Comparison of ENCODE assay signal across 27 cellular contexts in genomic region chr13:48349525-48349924, GRCh38. TPM values are rescaled to one million over a fixed set of nuclear protein-coding genes. Genes with fewer than 3 reads are reported as not detected.
DNase-seq lines count a peak whose midpoint lies in the region; ATAC-seq, FAIRE-seq and TF ChIP-seq lines count a peak whose summit lies in the region.
"Had no signal": no experiment of that assay in that cellular context is flagged by ENCODE, and none has a peak within 500 bp of the region (broad histone marks: within the 10 kb centered on the region; RNA-seq: fewer than 3 reads in every experiment).

No MANE protein-coding gene starts in this region.

- no peak overlapping the region for H3K27ac ChIP-seq in kidney (ENCODE audit: low read depth in 2 of 2, low read length in 2 of 2)
- no peak overlapping the region for H3K27ac ChIP-seq in CD8-positive, alpha-beta memory T cell (ENCODE audit: low read depth, low read length)
- H3K27ac ChIP-seq: 22Rv1; A549; BLaER1 treated with 17β-estradiol and CSF1 and Interleukin-3, amounts not matched to agents 10 nM and 100 nM; C4-2B had no signal

- intact Hi-C loops in kidney (cut with DNase I), result no loop called here
- intact Hi-C loops in lower leg skin (cut with DNase I; ENCODE audit: low total_unique reads), result loop anchor here (5.0 kb wide), 1 partner anchor 1448 kb away; no protein-coding TSS in a partner anchor

- H3K4me1 ChIP-seq in kidney (ENCODE audit: control insufficient read depth in 1 of 2, insufficient read depth in 1 of 2, low read depth in 1 of 2, low read length in 2 of 2), result no peaks in the 10 kb centered on the region
- no peaks in the 10 kb centered on the region for H3K4me1 ChIP-seq in CD8-positive, alpha-beta memory T cell (ENCODE audit: insufficient read depth, low read length)
- H3K4me1 ChIP-seq: A549; BLaER1 treated with 17β-estradiol and CSF1 and Interleukin-3, amounts not matched to agents 10 nM and 100 nM had no signal

- H3K27ac Mint-ChIP-seq in CD8-positive, alpha-beta memory T cell, result no peak overlapping the region
- H3K27ac Mint-ChIP-seq: B cell; CD4-positive, alpha-beta T cell; CD8-positive, alpha-beta T cell had no signal

- peaks cover 0 to 4% of the 10 kb centered on the region in 2 donors for H3K9me3 ChIP-seq in kidney (ENCODE audit: control insufficient read depth in 1 of 2, low read length in 2 of 2)
- no peaks in the 10 kb centered on the region for H3K9me3 ChIP-seq in CD8-positive, alpha-beta memory T cell (ENCODE audit: low read length)

- peaks cover 49 to 73% (median 59%) of the 10 kb centered on the region in 3 donors for H3K36me3 Mint-ChIP-seq in CD8-positive, alpha-beta memory T cell

- H3K36me3 ChIP-seq in kidney (ENCODE audit: control insufficient read depth in 1 of 2, insufficient read depth in 2 of 2, low read length in 2 of 2), result peaks cover 0 to 4% of the 10 kb centered on the region in 2 donors
- H3K36me3 ChIP-seq in CD8-positive, alpha-beta memory T cell (ENCODE audit: insufficient read depth, low read length), result peaks cover 6% of the 10 kb centered on the region

- H3K4me3 ChIP-seq in kidney (ENCODE audit: low read length in 2 of 2), result no peak overlapping the region
- H3K4me3 ChIP-seq in lower leg skin (ENCODE audit: low read depth, poor library complexity, severe bottlenecking), result no peak overlapping the region
- no peak overlapping the region for H3K4me3 ChIP-seq in CD8-positive, alpha-beta memory T cell (ENCODE audit: low read length)
- H3K4me3 ChIP-seq: A549; BLaER1 treated with 17β-estradiol and CSF1 and Interleukin-3, amounts not matched to agents 10 nM and 100 nM; GM12878 had no signal

- no peak overlapping the region for H3K4me3 Mint-ChIP-seq in CD8-positive, alpha-beta memory T cell
- H3K4me3 Mint-ChIP-seq: B cell; CD4-positive, alpha-beta T cell; CD8-positive, alpha-beta T cell had no signal

- peaks cover 17 to 33% (median 22%) of the 10 kb centered on the region in 5 donors for H3K9me3 Mint-ChIP-seq in CD8-positive, alpha-beta memory T cell

- H3K9ac ChIP-seq in kidney (ENCODE audit: low read length in 2 of 2), result no peak overlapping the region
- H3K9ac ChIP-seq: BLaER1 treated with 17β-estradiol and CSF1 and Interleukin-3, amounts not matched to agents 10 nM and 100 nM had no signal

- ATAC-seq in HG03039 (IDR thresholded peaks at IDR 0.05; ENCODE audit: unreplicated experiment), result no peak
- ATAC-seq: A549; CD8-positive, alpha-beta T cell; GM12878 had no signal

- no peaks in the 10 kb centered on the region for H3K27me3 ChIP-seq in CD8-positive, alpha-beta memory T cell (ENCODE audit: insufficient read depth, low read length, poor library complexity, severe bottlenecking)
- H3K27me3 ChIP-seq: BLaER1 treated with 17β-estradiol and CSF1 and Interleukin-3, amounts not matched to agents 10 nM and 100 nM had no signal

- CTCF ChIA-PET in CD8-positive, alpha-beta memory T cell (lab: Charles Lee), result no interaction called here

- POLR2A ChIA-PET in CD8-positive, alpha-beta memory T cell (lab: Charles Lee), result no interaction called here

- TF ChIP-seq POLR2A in lower leg skin (IDR thresholded peaks at IDR 0.05), result no peak

- WGBS in lower leg skin, 2 donors, result 95 to 96% methylated on average over 2 of the region's 2 CpGs

- DNase-seq in GM18507 (ENCODE audit: extremely low spot score, insufficient read length, low read depth) (no peak), frontal cortex (ENCODE audit: low spot score in 2 of 2) (no peak), kidney (no peak), kidney glomerular epithelial cell (lab: John Stamatoyannopoulos, UW) (no peak), lower leg skin (ENCODE audit: low spot score in 2 of 2) (no peak)
- no peak for DNase-seq in CD8-positive, alpha-beta memory T cell
- DNase-seq: AML-193; CD4-positive, alpha-beta T cell; CD8-positive, alpha-beta T cell; COR-L47; DMS 273 treated with DMSO at 0.1 percent for 48 hours; DMS153; DMS53; DMS79; DND-41; EL; GDM1 had no signal

- H3K27me3 Mint-ChIP-seq in CD8-positive, alpha-beta memory T cell, result no peaks in the 10 kb centered on the region
- H3K27me3 Mint-ChIP-seq: B cell; CD4-positive, alpha-beta T cell had no signal

- peak; percentile 56 for FAIRE-seq in GM18507 (lab: Jason Lieb, UNC)
- peak; percentile 72 for FAIRE-seq in endometrium (lab: Jason Lieb, UNC)
- peak; percentile 61 for FAIRE-seq in frontal cortex (lab: Jason Lieb, UNC)
- peak; percentile 25 for FAIRE-seq in kidney (lab: Jason Lieb, UNC)
- FAIRE-seq: A549, GM12878, GM12892, GM19239 had no signal

- peaks cover 2 to 9% (median 4%) of the 10 kb centered on the region in 3 donors for H3K4me1 Mint-ChIP-seq in CD8-positive, alpha-beta memory T cell
- H3K4me1 Mint-ChIP-seq: B cell had no signal

- TF ChIP-seq CTCF in kidney (IDR thresholded peaks at IDR 0.05; ENCODE audit: borderline replicate concordance, extremely low read depth, insufficient read depth) (no peak), lower leg skin (IDR thresholded peaks at IDR 0.05) (no peak)

RNA-seq across cellular contexts. Expression of gene RB1, which starts 46.0 kb away (rescaled TPM):
- total RNA-seq in frontal cortex, result 35.9 TPM
- total RNA-seq in kidney, result 46.5 TPM
- 12.3 TPM for polyA plus RNA-seq in kidney (ENCODE audit: insufficient read depth, low read depth, low replicate concordance)
- 10 to 100 TPM; 15.8 to 20.0 (median 16.4) TPM for total RNA-seq in lower leg skin
- total RNA-seq in CD8-positive, alpha-beta memory T cell, result 10 to 100 TPM; 38.2 to 38.9 TPM
- polyA plus RNA-seq in CD8-positive, alpha-beta memory T cell, result 16.8 TPM
